25 cellular contexts compared by ENCODE assay signal in genomic region chr13:92976657-92977056, GRCh38.
"Had no signal": no experiment of that assay in that cellular context is flagged by ENCODE, and none has a peak within 500 bp of the region (broad histone marks: within the 10 kb centered on the region; RNA-seq: fewer than 3 reads in every experiment).

No MANE protein-coding gene starts in this region.

- H3K9me3 ChIP-seq: esophagus squamous epithelium, gastrocnemius medialis, lower lobe of right lung, mucosa of descending colon had no signal

- H3K27ac ChIP-seq: coronary artery, epithelial cell of prostate, esophagus squamous epithelium, gastrocnemius medialis, heart right ventricle, left lung, lower lobe of right lung had no signal

- H3K4me3 ChIP-seq: coronary artery, esophagus squamous epithelium, gastrocnemius medialis, heart right ventricle, left lung, lower lobe of right lung, mucosa of descending colon had no signal

- H3K36me3 ChIP-seq: esophagus squamous epithelium, gastrocnemius medialis, heart right ventricle, left lung, lower lobe of right lung had no signal

- H3K27me3 ChIP-seq: esophagus squamous epithelium, gastrocnemius medialis, heart right ventricle, left lung had no signal

- H3K4me1 ChIP-seq: esophagus squamous epithelium, gastrocnemius medialis, heart right ventricle, left lung, lower lobe of right lung had no signal

- FAIRE-seq: endometrium, islet of Langerhans, keratinocyte had no signal

- ATAC-seq: effector memory CD8-positive, alpha-beta T cell; esophagus mucosa; gastrocnemius medialis; heart right ventricle; left cardiac atrium; left lung; left ventricle myocardium superior; lower lobe of right lung; mucosa of descending colon had no signal

- DNase-seq: dermis blood vessel endothelial cell; effector CD8-positive, alpha-beta T cell; effector memory CD8-positive, alpha-beta T cell; endodermal cell; erythroblast; esophagus squamous epithelium; foreskin fibroblast; foreskin melanocyte; gastrocnemius medialis; glutamatergic neuron; head of caudate nucleus; heart right ventricle; hippocampal formation; left cardiac atrium; left lung; left ventricle myocardium superior; lower lobe of right lung; mesenchymal stem cell; mucosa of descending colon had no signal
